Comparison of ENCODE assay signal across 31 cellular contexts in the genomic region with DNA sequence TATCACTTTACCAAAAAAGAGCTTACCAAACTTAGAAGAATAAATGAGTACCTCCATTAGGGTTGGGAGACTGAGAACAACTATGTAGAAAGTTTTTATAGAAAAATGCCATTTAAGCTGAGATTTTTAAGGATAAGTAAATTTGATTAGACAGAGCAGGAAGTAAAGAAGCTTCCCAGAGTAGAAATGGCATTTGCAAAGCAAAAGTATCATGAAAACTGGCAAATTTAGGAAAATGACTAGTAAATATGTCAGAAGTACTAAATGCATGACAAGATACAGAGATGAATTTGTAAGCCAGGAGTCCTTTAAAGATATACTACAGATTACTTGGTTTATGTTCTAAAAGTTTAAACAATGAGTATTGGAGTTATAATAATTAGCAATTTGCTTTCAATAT.
DNase-seq lines count a peak whose midpoint lies in the region; ATAC-seq and TF ChIP-seq lines count a peak whose summit lies in the region.
"Had no signal": no experiment of that assay in that cellular context is flagged by ENCODE, and none has a peak within 500 bp of the region (broad histone marks: within the 10 kb centered on the region; RNA-seq: fewer than 3 reads in every experiment).

No MANE protein-coding gene starts in this region.

- peak; percentile 95 for ATAC-seq in SK-N-SH treated with all-trans-retinoic acid at 6 μM for 48 hours
- ATAC-seq: A549; CD8-positive, alpha-beta T cell had no signal

- intact Hi-C loops in thyroid gland (cut with DNase I) = no loop called here

- H3K9ac ChIP-seq in SK-N-SH (no peak overlapping the region), SU-DHL-6 (ENCODE audit: low read length) (no peak overlapping the region)
- H3K9ac ChIP-seq: BLaER1; BLaER1 treated with 17β-estradiol and CSF1 and Interleukin-3, amounts not matched to agents 10 nM and 100 nM had no signal

- H3K27ac ChIP-seq in SK-N-SH (ENCODE audit: low read depth in 2 of 2, low read length in 1 of 2) (peak overlapping the region; percentile 66 to 76; a peak in 3 of 4 replicates), SU-DHL-6 (ENCODE audit: low read depth, low read length) (no peak overlapping the region), thyroid gland (no peak overlapping the region)
- H3K27ac ChIP-seq: 22Rv1; A549; BLaER1; BLaER1 treated with 17β-estradiol and CSF1 and Interleukin-3, amounts not matched to agents 10 nM and 100 nM; C4-2B had no signal

- no peaks in the 10 kb centered on the region for H3K79me2 ChIP-seq in SK-N-SH (ENCODE audit: insufficient read depth)
- H3K79me2 ChIP-seq in SU-DHL-6 (ENCODE audit: insufficient read depth, low read length) = no peaks in the 10 kb centered on the region

- no peaks in the 10 kb centered on the region; a peak in 1 of 4 replicates for H3K4me1 ChIP-seq in SK-N-SH (ENCODE audit: control insufficient read depth in 1 of 2, insufficient read depth in 2 of 2, low read depth in 1 of 2, low read length in 1 of 2)
- H3K4me1 ChIP-seq in thyroid gland = no peaks in the 10 kb centered on the region
- H3K4me1 ChIP-seq: A549; BE2C; BLaER1; BLaER1 treated with 17β-estradiol and CSF1 and Interleukin-3, amounts not matched to agents 10 nM and 100 nM had no signal

- no peak overlapping the region; the same call in 1 of the 2 replicates for H3K4me2 ChIP-seq in SK-N-SH
- no peak overlapping the region for H3K4me2 ChIP-seq in SU-DHL-6 (ENCODE audit: low read depth, low read length, poor library complexity, severe bottlenecking)
- H3K4me2 ChIP-seq: A549; BLaER1; BLaER1 treated with 17β-estradiol and CSF1 and Interleukin-3, amounts not matched to agents 10 nM and 100 nM had no signal

- no peak for DNase-seq in SK-N-SH
- no peak for DNase-seq in AG08395 (ENCODE audit: low spot score)
- DNase-seq in activated gamma-delta T cell (lab: John Stamatoyannopoulos, UW) = no peak
- no peak for DNase-seq in thyroid gland
- DNase-seq: 8988T; ACHN; AML-193; BE2C; C1 segment of cervical spinal cord; Caco-2; Calu3; CD4-positive, alpha-beta memory T cell; CD4-positive, alpha-beta T cell; CD4-positive, CD25-positive, alpha-beta regulatory T cell; CD8-positive, alpha-beta memory T cell; CD8-positive, alpha-beta T cell; COR-L47; DMS 273 treated with DMSO at 0.1 percent for 48 hours; DMS153; DMS53; DMS79; DMS79 treated with DMSO at 0.1 percent for 48 hours; DND-41; EL had no signal

- H3K4me3 ChIP-seq in SK-N-SH (ENCODE audit: low read depth in 2 of 2, low read length in 1 of 2) (no peak overlapping the region), SU-DHL-6 (ENCODE audit: insufficient read depth, low read length, poor library complexity, severe bottlenecking) (no peak overlapping the region), thyroid gland (replicated peaks in 1 of 3) (no peak overlapping the region)
- H3K4me3 ChIP-seq: A549; BLaER1; BLaER1 treated with 17β-estradiol and CSF1 and Interleukin-3, amounts not matched to agents 10 nM and 100 nM had no signal

- H3K27me3 ChIP-seq in SK-N-SH (ENCODE audit: insufficient read depth) (no peaks in the 10 kb centered on the region), SU-DHL-6 (ENCODE audit: low read length) (no peaks in the 10 kb centered on the region), thyroid gland (no peaks in the 10 kb centered on the region)
- H3K27me3 ChIP-seq: BE2C; BLaER1; BLaER1 treated with 17β-estradiol and CSF1 and Interleukin-3, amounts not matched to agents 10 nM and 100 nM had no signal

- POLR2A ChIA-PET in SK-N-SH (lab: Yijun Ruan, JAX) = no interaction called here

- peak overlapping the region; percentile 57; the same call in 1 of the 2 replicates for H2AFZ ChIP-seq in SK-N-SH (ENCODE audit: low read depth)
- peak overlapping the region; percentile 60 for H2AFZ ChIP-seq in SU-DHL-6 (ENCODE audit: low read depth, low read length, severe bottlenecking)

- no peaks in the 10 kb centered on the region for H3K9me3 ChIP-seq in SK-N-SH
- H3K9me3 ChIP-seq in SU-DHL-6 (ENCODE audit: insufficient read depth, low read length) = no peaks in the 10 kb centered on the region
- H3K9me3 ChIP-seq in thyroid gland = no peaks in the 10 kb centered on the region
- H3K9me3 ChIP-seq: A549; BE2C; BLaER1; BLaER1 treated with 17β-estradiol and CSF1 and Interleukin-3, amounts not matched to agents 10 nM and 100 nM had no signal

- no peaks in the 10 kb centered on the region for H3F3A ChIP-seq in SK-N-SH (replicated peaks; ENCODE audit: insufficient read depth)
- no peaks in the 10 kb centered on the region for H3F3A ChIP-seq in SU-DHL-6 (ENCODE audit: insufficient read depth)

- H3K36me3 ChIP-seq in SK-N-SH (replicated peaks in 1 of 2; ENCODE audit: control insufficient read depth in 1 of 2, insufficient read depth in 2 of 2, low read length in 1 of 2) = no peaks in the 10 kb centered on the region
- no peaks in the 10 kb centered on the region for H3K36me3 ChIP-seq in SU-DHL-6 (ENCODE audit: low read length)
- H3K36me3 ChIP-seq in thyroid gland = no peaks in the 10 kb centered on the region
- H3K36me3 ChIP-seq: BE2C; BLaER1; BLaER1 treated with 17β-estradiol and CSF1 and Interleukin-3, amounts not matched to agents 10 nM and 100 nM had no signal

- no peaks in the 10 kb centered on the region for H4K20me1 ChIP-seq in SK-N-SH (ENCODE audit: insufficient read depth)
- no peaks in the 10 kb centered on the region for H4K20me1 ChIP-seq in SU-DHL-6 (ENCODE audit: low read depth, low read length)
- H4K20me1 ChIP-seq: BLaER1; BLaER1 treated with 17β-estradiol and CSF1 and Interleukin-3, amounts not matched to agents 10 nM and 100 nM had no signal

- TF ChIP-seq POLR2A in thyroid gland (IDR thresholded peaks at IDR 0.05) = no peak

- H3K9me2 ChIP-seq in SK-N-SH (no peaks in the 10 kb centered on the region), SU-DHL-6 (replicated peaks; ENCODE audit: insufficient read depth, low read length) (no peaks in the 10 kb centered on the region)

- CTCF ChIA-PET in SK-N-SH (lab: Yijun Ruan, JAX) = no interaction called here

- TF ChIP-seq CTCF in SK-N-SH (IDR thresholded peaks at IDR 0.05) (no peak), SU-DHL-6 (IDR thresholded peaks at IDR 0.05; ENCODE audit: insufficient read depth, low read length, poor library complexity, severe bottlenecking) (no peak), thyroid gland (IDR thresholded peaks at IDR 0.05) (no peak)

- peak; percentile 81 to 93 for TF ChIP-seq EP300 in SK-N-SH (IDR thresholded peaks at IDR 0.05; ENCODE audit: borderline replicate concordance in 1 of 2, low read depth in 1 of 2, low read length in 1 of 2)

- no peak for TF ChIP-seq RAD21 in SK-N-SH (IDR thresholded peaks at IDR 0.05; ENCODE audit: low read length)

TF ChIP-seq in SK-N-SH, 30 proteins besides CTCF, POLR2A, EP300 and RAD21 (continues in another document):
- TF ChIP-seq FOSL2 (IDR thresholded peaks at IDR 0.05; ENCODE audit: borderline replicate concordance, low read depth) = peak; percentile 8; the same call in 1 of the 2 replicates
- peak; percentile 83 for TF ChIP-seq FOXM1 (IDR thresholded peaks at IDR 0.05; ENCODE audit: low read depth)
- 0 out of 2 replicates have a peak, but pooled peaks have one; percentile 26 for TF ChIP-seq ZBTB33 (IDR thresholded peaks at IDR 0.05; ENCODE audit: borderline replicate concordance, low read depth)
- TF ChIP-seq NFIC (IDR thresholded peaks at IDR 0.05; ENCODE audit: borderline replicate concordance) = peak; percentile 41; the same call in 1 of the 2 replicates
- peak; percentile 96 for TF ChIP-seq TCF12 (IDR thresholded peaks at IDR 0.05)
- no peak for TF ChIP-seq RCOR1 (IDR thresholded peaks at IDR 0.05; ENCODE audit: low read length)
- TF ChIP-seq RXRA (IDR thresholded peaks at IDR 0.05; ENCODE audit: borderline replicate concordance, low read depth) = peak; percentile 26; the same call in 1 of the 2 replicates

TF ChIP-seq in SK-N-SH treated with all-trans-retinoic acid at 6 μM for 48 hours, 23 proteins besides CTCF, POLR2A, EP300 and RAD21:
- TF ChIP-seq RARB (CRISPR knock-in tag; IDR thresholded peaks at IDR 0.05) = peak; percentile 83; the same call in 1 of the 2 replicates
- TF ChIP-seq PPARA (CRISPR knock-in tag; IDR thresholded peaks at IDR 0.05; ENCODE audit: borderline replicate concordance) = no peak
- TF ChIP-seq BACH2 (CRISPR knock-in tag; IDR thresholded peaks at IDR 0.05; ENCODE audit: borderline replicate concordance) = no peak
- TF ChIP-seq ZC3H10 (CRISPR knock-in tag; IDR thresholded peaks at IDR 0.05) = peak; percentile 84
- peak; percentile 54; the same call in 1 of the 2 replicates for TF ChIP-seq ISL1 (CRISPR knock-in tag; IDR thresholded peaks at IDR 0.05)
- TF ChIP-seq TOX (CRISPR knock-in tag; IDR thresholded peaks at IDR 0.05; ENCODE audit: borderline replicate concordance) = peak; percentile 84
TF ChIP-seq in SK-N-SH treated with all-trans-retinoic acid at 6 μM for 48 hours: peak in this region for 4.

Comparison
In these comparisons a context has a peak if more than half of its experiments do, and no peak if none do; other contexts are left out.
1. H3K27ac ChIP-seq: peak in SK-N-SH (2 of 2); none in SU-DHL-6 (single experiment) and thyroid gland (0 of 3).